In genomic region chr6:78390066-78390465, GRCh38 we compare ENCODE assay signal across 23 cellular contexts.
"Had no signal": no experiment of that assay in that cellular context is flagged by ENCODE, and none has a peak within 500 bp of the region (broad histone marks: within the 10 kb centered on the region; RNA-seq: fewer than 3 reads in every experiment).

No MANE protein-coding gene starts in this region.

- H3K4me3 ChIP-seq: ascending aorta had no signal

- H3K36me3 ChIP-seq: ascending aorta had no signal

- H3K27me3 ChIP-seq: ascending aorta had no signal

- H3K4me1 ChIP-seq: ascending aorta had no signal

- DNase-seq: activated CD4-positive, alpha-beta T cell treated with anti-CD3 and anti-CD28 coated beads, Interleukin-2, amount 10 ng/mL, durations not matched to agents 24 days and 14 days; activated CD4-positive, alpha-beta T cell treated with anti-CD3 and anti-CD28 coated beads, Interleukin-2, amount 50 U/mL, for 48 hours; activated CD4-positive, CD25-positive, alpha-beta regulatory T cell treated with anti-CD3 and anti-CD28 coated beads, Interleukin-2, amount 50 U/mL, for 72 hours; activated CD8-positive, alpha-beta memory T cell treated with anti-CD3 and anti-CD28 coated beads, Interleukin-2, amount 10 ng/mL, durations not matched to agents 7 days and 5 days; activated effector memory CD4-positive, alpha-beta T cell treated with Interleukin-2 at 50 U/mL for 16 hours; activated naive CD4-positive, alpha-beta T cell; activated T-cell treated with anti-CD3 and anti-CD28 coated beads, Interleukin-2, amount 50 U/mL, for 24 hours; amniotic stem cell; Kasumi-1; KBM-7; NCI-H1105 treated with DMSO at 0.1 percent for 48 hours; NCI-H1436 treated with DMSO at 0.1 percent for 48 hours; NCI-H187; NCI-H2081; NCI-H446; NCI-H524; PC-3; SHP77 treated with DMSO at 0.1 percent for 48 hours; T-helper 17 cell; T-helper 9 cell had no signal

- H3K27ac ChIP-seq: ascending aorta had no signal

- FAIRE-seq: RCC 7860 had no signal

- ATAC-seq: activated CD8-positive, alpha-beta memory T cell treated with anti-CD3 and anti-CD28 coated beads, Interleukin-2, amount 10 ng/mL, durations not matched to agents 7 days and 5 days; PC-3; T-helper 17 cell; WTC11 had no signal
